In the genomic region with DNA sequence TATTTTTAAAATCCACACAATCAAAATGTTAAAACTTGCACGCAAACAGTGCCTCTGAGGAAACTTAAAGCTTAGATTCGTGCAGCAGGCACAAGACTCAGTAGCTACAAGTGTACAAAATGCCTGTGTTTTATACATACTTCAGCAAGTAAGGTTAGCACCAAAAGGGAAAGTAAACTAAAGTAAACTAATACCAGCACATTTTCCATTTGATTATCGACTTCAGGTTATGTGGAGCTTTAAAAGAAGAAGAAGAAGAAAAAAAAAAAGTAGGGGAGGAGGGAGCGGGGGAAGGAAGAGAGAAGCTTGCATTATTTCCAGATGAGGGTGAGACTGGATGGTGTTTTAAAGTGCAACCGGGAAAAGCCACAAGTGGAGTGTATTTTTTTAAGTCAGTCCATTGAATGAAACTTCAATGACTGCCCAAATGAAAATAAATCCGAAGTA, we compare ENCODE assay signal across 8 cellular contexts.
A peak's percentile ranks its signal among the peaks of the same experiment; 100 is the strongest.
DNase-seq lines count a peak whose midpoint lies in the region; FAIRE-seq lines count a peak whose summit lies in the region.

No MANE protein-coding gene starts in this region.

- H3K36me3 ChIP-seq in HUES48 (ENCODE audit: control insufficient read depth, insufficient read depth, low read length) (no peaks in the 10 kb centered on the region), iPS-18a (ENCODE audit: control insufficient read depth, low read depth, low read length) (no peaks in the 10 kb centered on the region)

- no peak for FAIRE-seq in RCC 7860 (lab: Jason Lieb, UNC)

- H3K9me3 ChIP-seq in HUES48 (ENCODE audit: control insufficient read depth, insufficient read depth, low read length) (no peaks in the 10 kb centered on the region), iPS-18a (ENCODE audit: control insufficient read depth, low read depth, low read length) (no peaks in the 10 kb centered on the region)

- peaks cover 29% of the 10 kb centered on the region for H3K4me1 ChIP-seq in HUES48 (ENCODE audit: control insufficient read depth, insufficient read depth, low read length)
- peaks cover 33% of the 10 kb centered on the region for H3K4me1 ChIP-seq in iPS-18a (ENCODE audit: control insufficient read depth, low read depth, low read length)

- peak overlapping the region; percentile 89 for H3K27ac ChIP-seq in HUES48 (ENCODE audit: low read depth, low read length)
- H3K27ac ChIP-seq in iPS-18a (ENCODE audit: low read length), result peak overlapping the region; percentile 80
- H3K27ac ChIP-seq in skin epidermis, result peak overlapping the region; percentile 40 to 88 (median 75)

- H3K4me3 ChIP-seq in HUES48 (ENCODE audit: low read depth, low read length) (peak overlapping the region; percentile 74), iPS-18a (ENCODE audit: low read length) (peak overlapping the region; percentile 66), skin epidermis (peak overlapping the region; percentile 35 to 66 (median 46))

- DNase-seq in DMS53 treated with DMSO at 0.1 percent for 48 hours (lab: John Stamatoyannopoulos, UW; ENCODE audit: unreplicated experiment) (peak; percentile 71), DMS53 (lab: John Stamatoyannopoulos, UW) (no peak), amniotic stem cell (lab: John Stamatoyannopoulos, UW) (peak; percentile 2), RCC 7860 (ENCODE audit: low spot score) (no peak), NCI-H1930 (lab: John Stamatoyannopoulos, UW) (no peak)

- H3K9ac ChIP-seq in HUES48 (ENCODE audit: low read depth, low read length), result peak overlapping the region; percentile 16
- peak overlapping the region; percentile 78 for H3K9ac ChIP-seq in iPS-18a (ENCODE audit: low read length)

- peaks cover 16% of the 10 kb centered on the region for H3K27me3 ChIP-seq in HUES48 (ENCODE audit: control insufficient read depth, insufficient read depth, low read length)
- H3K27me3 ChIP-seq in iPS-18a (ENCODE audit: control insufficient read depth, insufficient read depth, low read length), result peaks cover 16% of the 10 kb centered on the region

Comparison
In these comparisons a context has a peak if more than half of its experiments do, and no peak if none do; other contexts are left out.
1. DNase-seq: peak in DMS53 treated with DMSO at 0.1 percent for 48 hours (single experiment) and amniotic stem cell (single experiment); none in DMS53 (single experiment), RCC 7860 (single experiment) and NCI-H1930 (0 of 2).
2. Peak in every context shown above with its lines, with median percentiles within 50 percentile points of each other: H3K27ac ChIP-seq and H3K4me3 ChIP-seq.